1 cellular context compared by ENCODE assay signal in genomic region chr17:71163121-71163812, GRCh38.
TF ChIP-seq lines count a peak whose summit lies in the region.

No MANE protein-coding gene starts in this region.

TF ChIP-seq in GM23338, 12 proteins besides CTCF, POLR2A, EP300 and RAD21 (continued from another document):
- TF ChIP-seq REST (IDR thresholded peaks at IDR 0.05; ENCODE audit: unreplicated experiment) = no peak
- TF ChIP-seq ZNF331 (CRISPR knock-in tag; IDR thresholded peaks at IDR 0.05; ENCODE audit: low read depth) = no peak
- TF ChIP-seq EZH2phosphoT487 (IDR thresholded peaks at IDR 0.05; ENCODE audit: unreplicated experiment) = no peak
- no peak for TF ChIP-seq CREB1 (CRISPR knock-in tag; IDR thresholded peaks at IDR 0.05; ENCODE audit: low read depth)
- TF ChIP-seq EZH2 (IDR thresholded peaks at IDR 0.05; ENCODE audit: low read depth, unreplicated experiment) = no peak
